Comparison of ENCODE assay signal across 16 cellular contexts in genomic region chr1:36284061-36284460, GRCh38. TPM values are rescaled to one million over a fixed set of nuclear protein-coding genes. Genes with fewer than 3 reads are reported as not detected.
DNase-seq lines count a peak whose midpoint lies in the region; ATAC-seq and TF ChIP-seq lines count a peak whose summit lies in the region.
"Had no signal": no experiment of that assay in that cellular context is flagged by ENCODE, and none has a peak within 500 bp of the region (broad histone marks: within the 10 kb centered on the region; RNA-seq: fewer than 3 reads in every experiment).

No MANE protein-coding gene starts in this region.

- no peak overlapping the region for H3K27ac ChIP-seq in CD4-positive, alpha-beta T cell (ENCODE audit: low read depth, low read length)
- peak overlapping the region; percentile 9 for H3K27ac ChIP-seq in RWPE2 (ENCODE audit: poor library complexity, severe bottlenecking)
- H3K27ac ChIP-seq in endodermal cell (ENCODE audit: low read depth, low read length), result no peak overlapping the region

- no peak overlapping the region for H3K9ac ChIP-seq in endodermal cell (ENCODE audit: extremely low read depth, low read length, poor library complexity, severe bottlenecking)

- 93 to 100% methylated on average over 1 of the region's 1 CpG for WGBS in endodermal cell (ENCODE audit: insufficient coverage in 1 of 2, insufficient read length in 1 of 2), 2 experiments

- peaks cover 40% of the 10 kb centered on the region for H3K4me1 Mint-ChIP-seq in CD4-positive, alpha-beta T cell (ENCODE audit: low read depth)
- H3K4me1 Mint-ChIP-seq in endodermal cell (peaks cover 1% of the 10 kb centered on the region), nephron progenitor cell (no peaks in the 10 kb centered on the region)

- peaks cover 75% of the 10 kb centered on the region for H3K36me3 Mint-ChIP-seq in CD4-positive, alpha-beta T cell (ENCODE audit: low read depth)
- peaks cover 49% of the 10 kb centered on the region for H3K36me3 Mint-ChIP-seq in endodermal cell (ENCODE audit: low read depth)
- H3K36me3 Mint-ChIP-seq in nephron progenitor cell (ENCODE audit: low read depth), result peaks cover 41% of the 10 kb centered on the region

- H3K4me3 Mint-ChIP-seq in CD4-positive, alpha-beta T cell, result no peak overlapping the region
- H3K4me3 Mint-ChIP-seq in endodermal cell (no peak overlapping the region), nephron progenitor cell (no peak overlapping the region)
- H3K4me3 Mint-ChIP-seq: stimulated activated naive CD8-positive, alpha-beta T cell treated with anti-CD3 and anti-CD28 coated beads, Interleukin-15, amount 100 ng/mL, for 72 hours had no signal

- H3K9me3 Mint-ChIP-seq in CD4-positive, alpha-beta T cell, result no peaks in the 10 kb centered on the region
- no peaks in the 10 kb centered on the region for H3K9me3 Mint-ChIP-seq in endodermal cell
- H3K9me3 Mint-ChIP-seq in nephron progenitor cell, result no peaks in the 10 kb centered on the region
- H3K9me3 Mint-ChIP-seq: stimulated activated naive CD8-positive, alpha-beta T cell treated with anti-CD3 and anti-CD28 coated beads, Interleukin-15, amount 100 ng/mL, for 72 hours had no signal

- H3K27ac Mint-ChIP-seq in CD4-positive, alpha-beta T cell, result peak overlapping the region; percentile 53
- H3K27ac Mint-ChIP-seq in endodermal cell (peak overlapping the region; percentile 8), nephron progenitor cell (peak overlapping the region; percentile 80)

- H3K36me3 ChIP-seq in RWPE2 (ENCODE audit: low read depth) (peaks cover 85% of the 10 kb centered on the region), endodermal cell (ENCODE audit: control insufficient read depth, insufficient read depth, low read length) (peaks cover 83% of the 10 kb centered on the region)

- intact Hi-C loops in CD4-positive, alpha-beta T cell (cut with DNase I, micrococcal nuclease), result loop anchor here (2.0 to 5.0 kb wide), 3 partner anchors 52 to 95 kb away; partner anchors contain the start of gene THRAP3 (in 1 of the 2)

- H3K27me3 Mint-ChIP-seq in CD4-positive, alpha-beta T cell, result no peaks in the 10 kb centered on the region
- H3K27me3 Mint-ChIP-seq in endodermal cell (ENCODE audit: insufficient read depth) (no peaks in the 10 kb centered on the region), nephron progenitor cell (ENCODE audit: low read depth, poor library complexity) (no peaks in the 10 kb centered on the region)
- H3K27me3 Mint-ChIP-seq: stimulated activated naive CD8-positive, alpha-beta T cell treated with anti-CD3 and anti-CD28 coated beads, Interleukin-15, amount 100 ng/mL, for 72 hours had no signal

- H3K4me1 ChIP-seq in RWPE2 (ENCODE audit: insufficient read depth, poor library complexity, severe bottlenecking), result no peaks in the 10 kb centered on the region
- peaks cover 2% of the 10 kb centered on the region for H3K4me1 ChIP-seq in endodermal cell (ENCODE audit: control insufficient read depth, insufficient read depth, low read length)

- no peaks in the 10 kb centered on the region for H3K27me3 ChIP-seq in CD4-positive, alpha-beta T cell (ENCODE audit: control insufficient read depth, insufficient read depth, low read length)
- no peaks in the 10 kb centered on the region for H3K27me3 ChIP-seq in RWPE2 (ENCODE audit: insufficient read depth, poor library complexity, severe bottlenecking)
- H3K27me3 ChIP-seq in endodermal cell (ENCODE audit: control insufficient read depth, insufficient read depth, low read length, poor library complexity, severe bottlenecking), result no peaks in the 10 kb centered on the region

- H3K9me3 ChIP-seq in CD4-positive, alpha-beta T cell (ENCODE audit: control insufficient read depth, low read length), result no peaks in the 10 kb centered on the region
- H3K9me3 ChIP-seq in RWPE2 (ENCODE audit: severe bottlenecking), result no peaks in the 10 kb centered on the region
- H3K9me3 ChIP-seq in endodermal cell (ENCODE audit: control insufficient read depth, low read length), result no peaks in the 10 kb centered on the region

- no peak for TF ChIP-seq CTCF in CD4-positive, alpha-beta T cell (IDR thresholded peaks at IDR 0.05)
- TF ChIP-seq CTCF in RWPE2 (IDR thresholded peaks at IDR 0.05; ENCODE audit: poor library complexity, severe bottlenecking) (no peak), endodermal cell (conservative IDR thresholded peaks at IDR 0.05) (no peak), nephron progenitor cell (IDR thresholded peaks at IDR 0.05) (no peak)

- DNase-seq in CD4-positive, alpha-beta T cell, result no peak
- DNase-seq in RWPE2 (ENCODE audit: low spot score), result no peak
- DNase-seq in endodermal cell, result no peak
- no peak for DNase-seq in nephron progenitor cell
- DNase-seq in NCI-H1417 treated with DMSO at 0.1 percent for 48 hours (lab: John Stamatoyannopoulos, UW), result no peak
- no peak for DNase-seq in NCI-H524 treated with DMSO at 0.1 percent for 48 hours (lab: John Stamatoyannopoulos, UW)
- DNase-seq: C1 segment of cervical spinal cord; dermis blood vessel endothelial cell; foreskin melanocyte; GDM1; islet precursor cell; NCI-H1930; NCI-H69; stimulated activated naive CD8-positive, alpha-beta T cell treated with anti-CD3 and anti-CD28 coated beads, Interleukin-15, amount 100 ng/mL, for 72 hours had no signal

- POLR2A ChIA-PET in CD4-positive, alpha-beta T cell (lab: Charles Lee), result no interaction called here

- CTCF ChIA-PET in CD4-positive, alpha-beta T cell (lab: Charles Lee), result no interaction called here

- no peak for ATAC-seq in CD4-positive, alpha-beta T cell (ENCODE audit: poor library complexity)
- no peak for ATAC-seq in RWPE2 (ENCODE audit: low read depth)
- no peak for ATAC-seq in GM21825 (IDR thresholded peaks at IDR 0.05; ENCODE audit: unreplicated experiment)
- no peak for ATAC-seq in HG03520 (IDR thresholded peaks at IDR 0.05; ENCODE audit: unreplicated experiment)
- ATAC-seq: stimulated activated naive CD8-positive, alpha-beta T cell treated with anti-CD3 and anti-CD28 coated beads, Interleukin-15, amount 100 ng/mL, for 72 hours had no signal

- H3K4me3 ChIP-seq in RWPE2 (ENCODE audit: severe bottlenecking) (no peak overlapping the region), endodermal cell (ENCODE audit: low read length) (no peak overlapping the region)

RNA-seq across cellular contexts. Expression of gene SH3D21, which starts 22.1 kb away (rescaled TPM):
- 1 to 10 TPM; 1.9 to 2.6 TPM for total RNA-seq in CD4-positive, alpha-beta T cell
- 10 to 100 TPM; 14.7 to 15.5 TPM for total RNA-seq in endodermal cell
- 11.3 TPM for polyA plus RNA-seq in endodermal cell (2013, experiment 1 of 2)
- polyA plus RNA-seq in endodermal cell (2013, experiment 2 of 2), result 12.9 TPM

RNA-seq across cellular contexts. Expression of gene EVA1B, which starts 39.4 kb away (rescaled TPM):
- total RNA-seq in CD4-positive, alpha-beta T cell, result 1 to 10 TPM; 1.5 to 1.8 TPM
- 10 to 100 TPM; 14.1 to 16.3 TPM for total RNA-seq in endodermal cell
- 26.5 TPM for polyA plus RNA-seq in endodermal cell (2013, experiment 1 of 2)
- polyA plus RNA-seq in endodermal cell (2013, experiment 2 of 2), result 28.6 TPM

RNA-seq across cellular contexts. Expression of gene THRAP3, which starts 59.8 kb away (rescaled TPM):
- 10 to 100 TPM; 68.7 to 76.1 TPM for total RNA-seq in CD4-positive, alpha-beta T cell
- 100 to 1,000 TPM; 145 to 165 TPM for total RNA-seq in endodermal cell
- polyA plus RNA-seq in endodermal cell (2013, experiment 1 of 2), result 110 TPM
- polyA plus RNA-seq in endodermal cell (2013, experiment 2 of 2), result 105 TPM

Comparison
In these comparisons a context has a peak if more than half of its experiments do, and no peak if none do; other contexts are left out.
1. H3K27ac Mint-ChIP-seq: peak in every context shown above with its lines; median percentile 80 in nephron progenitor cell; 53 in CD4-positive, alpha-beta T cell; 8 in endodermal cell.
2. RNA of gene SH3D21, which starts 22.1 kb away (total RNA-seq): 14.7 to 15.5 TPM in endodermal cell; 1.9 to 2.6 TPM in CD4-positive, alpha-beta T cell; every median in the first group is over 4 times any median in the second.
3. RNA of gene EVA1B, which starts 39.4 kb away (total RNA-seq): 14.1 to 16.3 TPM in endodermal cell; 1.5 to 1.8 TPM in CD4-positive, alpha-beta T cell; every median in the first group is over 4 times any median in the second.